ENCODE assay signal across 23 cellular contexts in genomic region chr3:197559662-197560061, GRCh38. TPM values are rescaled to one million over a fixed set of nuclear protein-coding genes. Genes with fewer than 3 reads are reported as not detected.
A peak's percentile ranks its signal among the peaks of the same experiment; 100 is the strongest.
DNase-seq lines count a peak whose midpoint lies in the region; ATAC-seq, FAIRE-seq and TF ChIP-seq lines count a peak whose summit lies in the region.
"Had no signal": no experiment of that assay in that cellular context is flagged by ENCODE, and none has a peak within 500 bp of the region (broad histone marks: within the 10 kb centered on the region; RNA-seq: fewer than 3 reads in every experiment).

No MANE protein-coding gene starts in this region.

- H4K8ac ChIP-seq in H1 (ENCODE audit: extremely low read depth, insufficient read depth, low read length), result no peak overlapping the region

- H3K27ac ChIP-seq in H1 (ENCODE audit: low read depth, low read length), result no peak overlapping the region
- no peak overlapping the region for H3K27ac ChIP-seq in CD4-positive, alpha-beta memory T cell (ENCODE audit: low read depth, low read length)
- H3K27ac ChIP-seq: BLaER1 had no signal

- H3K23me2 ChIP-seq in H1 (ENCODE audit: low read depth, low read length), result peaks cover 10% of the 10 kb centered on the region; the same call in 1 of the 2 replicates

- H2BK12ac ChIP-seq in H1 (ENCODE audit: low read depth, low read length), result no peak overlapping the region

- H3K9me3 Mint-ChIP-seq in nephron progenitor cell (peaks cover 47% of the 10 kb centered on the region), type B pancreatic cell (peaks cover 6% of the 10 kb centered on the region)
- H3K9me3 Mint-ChIP-seq in CD4-positive, alpha-beta memory T cell, result peaks cover 0 to 15% (median 11%) of the 10 kb centered on the region in 8 donors

- H4K91ac ChIP-seq in H1 (replicated peaks; ENCODE audit: insufficient read length, low read length), result no peak overlapping the region

- no peak overlapping the region for H2BK20ac ChIP-seq in H1 (ENCODE audit: low read length)

- H4K20me1 ChIP-seq in H1 (replicated peaks in 1 of 2; ENCODE audit: control insufficient read depth in 1 of 2, insufficient read depth in 2 of 2, low read length in 2 of 2), result no peaks in the 10 kb centered on the region
- H4K20me1 ChIP-seq: BLaER1 had no signal

- H3K4me3 Mint-ChIP-seq in nephron progenitor cell (peak overlapping the region; percentile 14), type B pancreatic cell (peak overlapping the region; percentile 53)
- no peak overlapping the region for H3K4me3 Mint-ChIP-seq in CD4-positive, alpha-beta memory T cell

- peaks cover 0 to 1% (median 0%) of the 10 kb centered on the region in 4 experiments; a peak in 3 of 7 replicates for H3K4me1 ChIP-seq in H1 (replicated peaks in 1 of 4; ENCODE audit: control insufficient read depth in 3 of 4, insufficient read depth in 4 of 4, low read length in 3 of 4)
- H3K4me1 ChIP-seq in CD4-positive, alpha-beta memory T cell (ENCODE audit: insufficient read depth, low read length), result peaks cover 5% of the 10 kb centered on the region

- DNase-seq in H1 (ENCODE audit: low read depth in 1 of 2, low spot score in 2 of 2) (no peak), left lobe of liver (ENCODE audit: low spot score) (peak; percentile 58), nephron progenitor cell (no peak), type B pancreatic cell (ENCODE audit: extremely low spot score, unreplicated experiment) (no peak), NCI-H146 (lab: John Stamatoyannopoulos, UW) (no peak), NOMO-1 treated with DMSO at 0.1 percent for 48 hours (lab: John Stamatoyannopoulos, UW; ENCODE audit: unreplicated experiment) (no peak)
- no peak for DNase-seq in CD4-positive, alpha-beta memory T cell
- DNase-seq: CD4-positive, CD25-positive, alpha-beta regulatory T cell; DMS53; H7; KBM-7; MV-4-11; NCI-H1105; NCI-H2029; NCI-H2227 treated with DMSO at 0.1 percent for 48 hours; NCI-H526 treated with DMSO at 0.1 percent for 48 hours; Right ventricle myocardium superior; RPMI8226 had no signal

- peak overlapping the region; percentile 14; the same call in 1 of the 2 replicates for H2BK15ac ChIP-seq in H1 (ENCODE audit: low read length)

- H2AFZ ChIP-seq in H1 (ENCODE audit: low read length), result no peak overlapping the region

- no peak overlapping the region for H3K4me2 ChIP-seq in H1 (ENCODE audit: insufficient read depth in 1 of 2, low read depth in 2 of 2, low read length in 2 of 2)
- H3K4me2 ChIP-seq: BLaER1 had no signal

- CTCF ChIA-PET in H1 (lab: Charles Lee; ENCODE audit: partially characterized antibody), result interaction anchor here (1.6 kb wide), 1 partner anchor 40 kb away, joined by 5 read pairs; no protein-coding TSS in a partner anchor
- CTCF ChIA-PET in CD4-positive, alpha-beta memory T cell (lab: Charles Lee; ENCODE audit: partially characterized antibody), result no interaction called here

- H3K36me3 Mint-ChIP-seq in nephron progenitor cell (ENCODE audit: low read depth) (peaks cover 22% of the 10 kb centered on the region), type B pancreatic cell (no peaks in the 10 kb centered on the region)
- H3K36me3 Mint-ChIP-seq in CD4-positive, alpha-beta memory T cell, result peaks cover 2 to 7% of the 10 kb centered on the region in 2 donors
- H3K36me3 Mint-ChIP-seq: CD4-positive, CD25-positive, alpha-beta regulatory T cell had no signal

- peak; percentile 71 for ATAC-seq in left lobe of liver

- TF ChIP-seq CTCF in H1 (IDR thresholded peaks at IDR 0.05; ENCODE audit: control extremely low read depth in 1 of 3, insufficient read depth in 1 of 3, low read depth in 1 of 3, low read length in 3 of 3) (no peak), nephron progenitor cell (IDR thresholded peaks at IDR 0.05) (no peak), type B pancreatic cell (conservative IDR thresholded peaks at IDR 0.05) (no peak)

- no peak overlapping the region for H3K18ac ChIP-seq in H1 (ENCODE audit: extremely low read depth, low read length)

- H3K27me3 ChIP-seq in H1 (replicated peaks in 1 of 4; ENCODE audit: control insufficient read depth in 3 of 4, extremely low read depth in 1 of 4, insufficient read depth in 3 of 4, low read length in 3 of 4), result peaks cover 0 to 3% (median 1%) of the 10 kb centered on the region in 4 experiments; a peak in 2 of 7 replicates
- H3K27me3 ChIP-seq in CD4-positive, alpha-beta memory T cell (ENCODE audit: insufficient read depth, low read length), result no peaks in the 10 kb centered on the region
- H3K27me3 ChIP-seq: BLaER1 had no signal

- H3K23ac ChIP-seq in H1 (ENCODE audit: insufficient read length), result no peak overlapping the region

- H3K9me3 ChIP-seq in H1 (ENCODE audit: insufficient read depth in 2 of 2, low read depth in 1 of 2, low read length in 1 of 2), result peaks cover 15 to 18% of the 10 kb centered on the region in 2 experiments
- H3K9me3 ChIP-seq in CD4-positive, alpha-beta memory T cell (ENCODE audit: control insufficient read depth in 1 of 2, low read length in 2 of 2), result no peaks in the 10 kb centered on the region

- no peak overlapping the region for H3K4ac ChIP-seq in H1 (replicated peaks; ENCODE audit: insufficient read length, low read depth, low read length)

- peaks cover 36% of the 10 kb centered on the region for H3K27me3 Mint-ChIP-seq in nephron progenitor cell (ENCODE audit: low read depth, poor library complexity)
- H3K27me3 Mint-ChIP-seq in type B pancreatic cell, result peaks cover 6% of the 10 kb centered on the region
- peaks cover 13 to 15% of the 10 kb centered on the region in 2 donors for H3K27me3 Mint-ChIP-seq in CD4-positive, alpha-beta memory T cell

- no peak overlapping the region for H3K14ac ChIP-seq in H1 (ENCODE audit: insufficient read length)

- no peak for TF ChIP-seq EP300 in H1 (IDR thresholded peaks at IDR 0.05; ENCODE audit: borderline replicate concordance in 1 of 2, low read depth in 2 of 2, low read length in 2 of 2)

- H2BK120ac ChIP-seq in H1 (replicated peaks; ENCODE audit: low read depth, low read length), result no peak overlapping the region

- no peak overlapping the region for H3K9ac ChIP-seq in H1 (replicated peaks in 1 of 4; ENCODE audit: extremely low read depth in 1 of 4, low read depth in 3 of 4, low read length in 3 of 4)
- H3K9ac ChIP-seq: BLaER1 had no signal

- FAIRE-seq in H1 (lab: Jason Lieb, UNC), result no peak
- FAIRE-seq: A204.1, D721Med, GM18507 had no signal

- no peaks in the 10 kb centered on the region for H3K79me1 ChIP-seq in H1 (ENCODE audit: low read depth, low read length)

- H3K4me3 ChIP-seq in H1 (ENCODE audit: extremely low read depth in 1 of 4, insufficient read depth in 2 of 4, low read depth in 3 of 4, low read length in 4 of 4), result no peak overlapping the region
- no peak overlapping the region for H3K4me3 ChIP-seq in CD4-positive, alpha-beta memory T cell (ENCODE audit: low read length in 2 of 2)
- H3K4me3 ChIP-seq: BLaER1 had no signal

- no peak for TF ChIP-seq POLR2A in H1 (IDR thresholded peaks at IDR 0.05; ENCODE audit: control extremely low read depth in 1 of 2, low read depth in 2 of 2, low read length in 2 of 2)

- no peak overlapping the region for H4K5ac ChIP-seq in H1 (ENCODE audit: insufficient read length, low read depth, low read length)

- no peak overlapping the region for H3K27ac Mint-ChIP-seq in nephron progenitor cell
- no peak overlapping the region for H3K27ac Mint-ChIP-seq in type B pancreatic cell
- no peak overlapping the region for H3K27ac Mint-ChIP-seq in CD4-positive, alpha-beta memory T cell
- H3K27ac Mint-ChIP-seq: CD4-positive, CD25-positive, alpha-beta regulatory T cell had no signal

- peaks cover 45% of the 10 kb centered on the region for H3K4me1 Mint-ChIP-seq in nephron progenitor cell
- H3K4me1 Mint-ChIP-seq in type B pancreatic cell (ENCODE audit: unreplicated experiment), result peaks cover 6% of the 10 kb centered on the region
- H3K4me1 Mint-ChIP-seq in CD4-positive, alpha-beta memory T cell, result peaks cover 0 to under 1% (median 0%) of the 10 kb centered on the region in 4 donors

- intact Hi-C loops in CD4-positive, alpha-beta memory T cell (cut with micrococcal nuclease), result loop anchor here (10.0 kb wide), 1 partner anchor 395 kb away; the partner anchor contains the start of gene RPL35A

- POLR2A ChIA-PET in H1 (lab: Charles Lee; ENCODE audit: partially characterized antibody), result no interaction called here
- POLR2A ChIA-PET in CD4-positive, alpha-beta memory T cell (lab: Charles Lee; ENCODE audit: partially characterized antibody), result no interaction called here

- H3K36me3 ChIP-seq in H1 (ENCODE audit: control insufficient read depth in 2 of 4, insufficient read depth in 4 of 4, low read length in 3 of 4), result peaks cover 0 to 2% (median 0%) of the 10 kb centered on the region in 4 experiments; a peak in 1 of 8 replicates
- H3K36me3 ChIP-seq in CD4-positive, alpha-beta memory T cell (ENCODE audit: insufficient read depth, low read length), result no peaks in the 10 kb centered on the region
- H3K36me3 ChIP-seq: BLaER1 had no signal

- no peak overlapping the region for H2AK5ac ChIP-seq in H1 (ENCODE audit: low read depth, low read length)

- H3K56ac ChIP-seq in H1 (replicated peaks; ENCODE audit: insufficient read length, low read depth, low read length), result no peak overlapping the region

- TF ChIP-seq RAD21 in H1 (IDR thresholded peaks at IDR 0.05 in 1 of 2, conservative IDR thresholded peaks at IDR 0.05 in 1 of 2; ENCODE audit: low read depth in 2 of 2, low read length in 2 of 2), result no peak

- H3K79me2 ChIP-seq in H1 (ENCODE audit: control insufficient read depth in 1 of 2, insufficient read depth in 2 of 2, low read length in 2 of 2), result no peaks in the 10 kb centered on the region

- no peak overlapping the region for H2BK5ac ChIP-seq in H1 (ENCODE audit: low read depth, low read length)

- WGBS in H1 (ENCODE audit: extremely low coverage in 1 of 2, insufficient coverage in 1 of 2, insufficient read length in 1 of 2, insufficient replicate concordance in 2 of 2, low coverage in 1 of 2, low lambda C conversion rate in 2 of 2, missing lambda C conversion rate in 1 of 2), 2 experiments, result 91% methylated on average over 3 of the region's 3 CpGs; no CpG with 5 or more reads in 1 of the 2 experiments

TF ChIP-seq in H1, 55 proteins besides CTCF, POLR2A, EP300 and RAD21:
- TF ChIP-seq CBX8 (IDR thresholded peaks at IDR 0.05; ENCODE audit: borderline replicate concordance, low read depth, low read length) (no peak), GTF2F1 (IDR thresholded peaks at IDR 0.05; ENCODE audit: borderline replicate concordance, low read depth, low read length) (no peak)

RNA-seq across cellular contexts. Expression of gene BDH1, which starts 3.9 kb away (rescaled TPM):
- total RNA-seq in H1 (2021; fragmentation: NEBNext Ultra II Directional; extraction: Animal tissue kit (Norgen Biotek cat#: 25700)), result 24.0 and 27.2 TPM in 2 replicates
- 27.7 and 28.1 TPM in 2 replicates for polyA plus RNA-seq in H1 (2011; rRNA removed)
- 35.9 TPM for polyA plus RNA-seq in H1 (2011; cell fraction: cytosol; rRNA removed)
- 45.8 TPM for polyA plus RNA-seq in H1 (2011; cell fraction: nucleus; rRNA removed)
- 21.0 to 34.8 TPM (median 31.0 TPM) in 4 replicates for polyA plus RNA-seq in H1 (2012, experiment 1 of 2)
- polyA plus RNA-seq in H1 (2012, experiment 2 of 2), result 18.8 TPM
- polyA plus RNA-seq in H1 (2013, experiment 1 of 2), result 16.2 TPM
- polyA plus RNA-seq in H1 (2013, experiment 2 of 2), result 14.6 TPM
- 28.8 and 37.6 TPM in 2 replicates for polyA minus RNA-seq in H1 (2011; rRNA and poly(A)+ RNA removed)
- 12.6 TPM for polyA minus RNA-seq in H1 (2011; cell fraction: cytosol; rRNA and poly(A)+ RNA removed)
- 26.3 TPM for polyA minus RNA-seq in H1 (2011; cell fraction: nucleus; rRNA and poly(A)+ RNA removed)
- 279 TPM for total RNA-seq in left lobe of liver
- total RNA-seq in type B pancreatic cell (ENCODE audit: low replicate concordance), result 32.0 and 56.1 TPM in 2 replicates
- 10 to 100 TPM; 60.9 to 61.1 TPM for total RNA-seq in CD4-positive, alpha-beta memory T cell
- polyA plus RNA-seq in CD4-positive, alpha-beta memory T cell, result 10 to 100 TPM; 22.3 to 25.2 TPM
- total RNA-seq: G401 had no signal

Comparison
In these comparisons a context has a peak if more than half of its experiments do, and no peak if none do; other contexts are left out.
1. H3K4me3 Mint-ChIP-seq: peak in nephron progenitor cell (single experiment) and type B pancreatic cell (single experiment); none in CD4-positive, alpha-beta memory T cell (0 of 8).